Comparison of ENCODE assay signal across 19 cellular contexts in genomic region chr20:36820073-36820472, GRCh38. TPM values are rescaled to one million over a fixed set of nuclear protein-coding genes. Genes with fewer than 3 reads are reported as not detected.
DNase-seq lines count a peak whose midpoint lies in the region; ATAC-seq and TF ChIP-seq lines count a peak whose summit lies in the region.
"Had no signal": no experiment of that assay in that cellular context is flagged by ENCODE, and none has a peak within 500 bp of the region (broad histone marks: within the 10 kb centered on the region; RNA-seq: fewer than 3 reads in every experiment).

No MANE protein-coding gene starts in this region.

- H3K9me3 Mint-ChIP-seq in naive B cell: no peaks in the 10 kb centered on the region
- H3K9me3 Mint-ChIP-seq in activated naive CD4-positive, alpha-beta T cell treated with anti-CD3 and anti-CD28 coated beads, Interleukin-2, amount 10 ng/mL, durations not matched to agents 7 days and 5 days: no peaks in the 10 kb centered on the region
- H3K9me3 Mint-ChIP-seq: effector memory CD8-positive, alpha-beta T cell; stimulated activated naive CD8-positive, alpha-beta T cell treated with anti-CD3 and anti-CD28 coated beads, Interleukin-15, Interleukin-2, amounts not matched to agents 100 ng/mL and 50 ng/mL, for 24 hours; T-helper 2 cell treated with Interferon-gamma antibody and Interleukin-4, amounts not matched to agents 5 μg/mL and 100 μg/mL, for 36 hours had no signal

- H3K9ac ChIP-seq in KMS-11: no peak overlapping the region
- H3K9ac ChIP-seq: BLaER1 had no signal

- CTCF ChIA-PET in activated naive CD4-positive, alpha-beta T cell treated with anti-CD3 and anti-CD28 coated beads, Interleukin-2, amount 10 ng/mL, durations not matched to agents 7 days and 5 days (lab: Charles Lee): interaction anchor here (0.8 to 3.3 kb wide), 2 partner anchors 11 to 227 kb away, joined by 3 to 25 read pairs; no protein-coding TSS in a partner anchor

- in situ Hi-C loops in GM13977 (cut with MboI; ENCODE audit: low pct_unique_long_range_greater_than_20kb, low sequenced_read_pairs, unreplicated experiment): no loop called here

- H3K4me1 Mint-ChIP-seq in naive B cell: peaks cover 6 to 9% (median 9%) of the 10 kb centered on the region in 3 donors
- H3K4me1 Mint-ChIP-seq in activated naive CD4-positive, alpha-beta T cell treated with anti-CD3 and anti-CD28 coated beads, Interleukin-2, amount 10 ng/mL, durations not matched to agents 7 days and 5 days: no peaks in the 10 kb centered on the region

- peaks cover 11% of the 10 kb centered on the region in 2 donors for H3K36me3 Mint-ChIP-seq in naive B cell
- no peaks in the 10 kb centered on the region for H3K36me3 Mint-ChIP-seq in activated naive CD4-positive, alpha-beta T cell treated with anti-CD3 and anti-CD28 coated beads, Interleukin-2, amount 10 ng/mL, durations not matched to agents 7 days and 5 days

- no peaks in the 10 kb centered on the region for H3K79me2 ChIP-seq in KMS-11 (ENCODE audit: insufficient read depth, low read depth)

- H3K36me3 ChIP-seq in KMS-11 (ENCODE audit: insufficient read depth) (no peaks in the 10 kb centered on the region), thoracic aorta (peaks cover 7% of the 10 kb centered on the region)

- H3K4me3 Mint-ChIP-seq in naive B cell: no peak overlapping the region
- H3K4me3 Mint-ChIP-seq in activated naive CD4-positive, alpha-beta T cell treated with anti-CD3 and anti-CD28 coated beads, Interleukin-2, amount 10 ng/mL, durations not matched to agents 7 days and 5 days: no peak overlapping the region
- H3K4me3 Mint-ChIP-seq: effector memory CD8-positive, alpha-beta T cell; stimulated activated naive CD8-positive, alpha-beta T cell treated with anti-CD3 and anti-CD28 coated beads, Interleukin-15, Interleukin-2, amounts not matched to agents 100 ng/mL and 50 ng/mL, for 24 hours; T-helper 2 cell treated with Interferon-gamma antibody and Interleukin-4, amounts not matched to agents 5 μg/mL and 100 μg/mL, for 36 hours had no signal

- DNase-seq in dorsolateral prefrontal cortex (no peak), naive B cell (no peak), thoracic aorta (ENCODE audit: low spot score) (no peak), GM13977 (ENCODE audit: low spot score) (no peak)
- no peak for DNase-seq in activated naive CD4-positive, alpha-beta T cell treated with anti-CD3 and anti-CD28 coated beads, Interleukin-2, amount 10 ng/mL, durations not matched to agents 7 days and 5 days
- DNase-seq: activated CD4-positive, alpha-beta T cell treated with anti-CD3 and anti-CD28 coated beads for 4 hours; activated CD8-positive, alpha-beta memory T cell treated with anti-CD3 and anti-CD28 coated beads, Interleukin-2, amount 50 U/mL, for 4 hours; activated naive CD4-positive, alpha-beta T cell; effector memory CD8-positive, alpha-beta T cell; Kasumi-1; NCI-H146; SJCRH30; spleen had no signal

- no peaks in the 10 kb centered on the region for H3K9me3 ChIP-seq in thoracic aorta
- H3K9me3 ChIP-seq: BLaER1, SJCRH30, spleen had no signal

- peak overlapping the region in 4 of 6 donors; percentile 25 to 84 (median 58) for H3K27ac Mint-ChIP-seq in naive B cell
- H3K27ac Mint-ChIP-seq in activated naive CD4-positive, alpha-beta T cell treated with anti-CD3 and anti-CD28 coated beads, Interleukin-2, amount 10 ng/mL, durations not matched to agents 7 days and 5 days: no peak overlapping the region
- H3K27ac Mint-ChIP-seq: stimulated activated naive CD8-positive, alpha-beta T cell treated with anti-CD3 and anti-CD28 coated beads, Interleukin-15, Interleukin-2, amounts not matched to agents 100 ng/mL and 50 ng/mL, for 24 hours; T-helper 2 cell treated with Interferon-gamma antibody and Interleukin-4, amounts not matched to agents 5 μg/mL and 100 μg/mL, for 36 hours had no signal

- H3K27me3 Mint-ChIP-seq in naive B cell: no peaks in the 10 kb centered on the region
- H3K27me3 Mint-ChIP-seq in activated naive CD4-positive, alpha-beta T cell treated with anti-CD3 and anti-CD28 coated beads, Interleukin-2, amount 10 ng/mL, durations not matched to agents 7 days and 5 days: peaks cover 25% of the 10 kb centered on the region
- H3K27me3 Mint-ChIP-seq: effector memory CD8-positive, alpha-beta T cell; stimulated activated naive CD8-positive, alpha-beta T cell treated with anti-CD3 and anti-CD28 coated beads, Interleukin-15, Interleukin-2, amounts not matched to agents 100 ng/mL and 50 ng/mL, for 24 hours had no signal

- TF ChIP-seq CTCF in KMS-11 (conservative IDR thresholded peaks at IDR 0.05; ENCODE audit: low read depth, low read length) (no peak), dorsolateral prefrontal cortex (IDR thresholded peaks at IDR 0.05 in 54 of 56, conservative IDR thresholded peaks at IDR 0.05 in 2 of 56; ENCODE audit: low read depth in 1 of 56, partially characterized antibody in 56 of 56) (no peak), thoracic aorta (IDR thresholded peaks at IDR 0.05) (no peak), GM13977 (IDR thresholded peaks at IDR 0.05; ENCODE audit: extremely low read depth, insufficient read depth, missing control alignments) (no peak)

- ATAC-seq in naive B cell (ENCODE audit: low read depth in 2 of 2) (no peak), thoracic aorta (ENCODE audit: insufficient number of reproducible peaks, low FRiP score, low read depth) (no peak), HG02759 (IDR thresholded peaks at IDR 0.05; ENCODE audit: unreplicated experiment) (no peak)
- ATAC-seq: effector memory CD8-positive, alpha-beta T cell had no signal

- H3K4me3 ChIP-seq in KMS-11 (IDR thresholded peaks at IDR 0.05; ENCODE audit: insufficient read depth, low read depth, low read length) (no peak overlapping the region), dorsolateral prefrontal cortex (no peak overlapping the region), thoracic aorta (no peak overlapping the region)
- H3K4me3 ChIP-seq: BLaER1, SJCRH30, spleen had no signal

- no peaks in the 10 kb centered on the region for H4K20me1 ChIP-seq in KMS-11 (ENCODE audit: insufficient read depth)

- H2AFZ ChIP-seq in KMS-11 (ENCODE audit: low read depth): no peak overlapping the region

- peaks cover 14% of the 10 kb centered on the region for H3K4me1 ChIP-seq in KMS-11 (ENCODE audit: low read depth, poor library complexity, severe bottlenecking)
- H3K4me1 ChIP-seq in thoracic aorta (ENCODE audit: control insufficient read depth in 1 of 2, low read depth in 2 of 2): peaks cover 44 to 61% of the 10 kb centered on the region in 2 donors
- H3K4me1 ChIP-seq: BLaER1 had no signal

- intact Hi-C loops in dorsolateral prefrontal cortex (cut with DNase I): loop anchor here in 1 of 2 donors (5.0 kb wide), 1 partner anchor 42 kb away; a partner anchor contains a TSS

- H3K27ac ChIP-seq in KMS-11 (no peak overlapping the region), dorsolateral prefrontal cortex (peak overlapping the region in 56 of 59 donors; percentile 2 to 93 (median 76)), thoracic aorta (peak overlapping the region; percentile 60 to 70)
- H3K27ac ChIP-seq: BLaER1, SJCRH30 had no signal

- no peaks in the 10 kb centered on the region for H3K27me3 ChIP-seq in KMS-11 (ENCODE audit: insufficient read depth, low read depth)
- no peaks in the 10 kb centered on the region for H3K27me3 ChIP-seq in dorsolateral prefrontal cortex
- H3K27me3 ChIP-seq in thoracic aorta (replicated peaks; ENCODE audit: insufficient read depth): no peaks in the 10 kb centered on the region
- H3K27me3 ChIP-seq: BLaER1, SJCRH30, spleen had no signal

- peak overlapping the region; percentile 7; the same call in 1 of the 2 replicates for H3K4me2 ChIP-seq in KMS-11
- H3K4me2 ChIP-seq: BLaER1 had no signal

RNA-seq across cellular contexts. Expression of gene DSN1, which starts 46.5 kb away (rescaled TPM):
- total RNA-seq in dorsolateral prefrontal cortex: 10 to 100 TPM in 38 of 120 experiments, 1 to 10 TPM in 82; 4.1 to 15.2 (median 8.6) TPM
- 10 to 100 TPM; 22.5 to 35.9 (median 27.6) TPM for polyA plus RNA-seq in naive B cell (ENCODE audit: low read depth in 6 of 6)
- total RNA-seq in thoracic aorta: 1 to 10 TPM; 5.6 to 6.1 TPM

RNA-seq across cellular contexts. Expression of gene TLDC2, which starts 55.9 kb away (rescaled TPM):
- total RNA-seq in dorsolateral prefrontal cortex (under 1 TPM in 4 of 120 experiments, not detected in 116; 0.32 to 0.57 (median 0.38) TPM), thoracic aorta (1 to 10 TPM in 1 of 2 donors, not detected in 1; 1.6 TPM)
- under 1 TPM in 1 of 6 donors, not detected in 5; 0.27 TPM for polyA plus RNA-seq in naive B cell (ENCODE audit: low read depth in 6 of 6)
- total RNA-seq: fibroblast of villous mesenchyme, spleen had no signal
